9 cellular contexts compared by ENCODE assay signal in the genomic region with DNA sequence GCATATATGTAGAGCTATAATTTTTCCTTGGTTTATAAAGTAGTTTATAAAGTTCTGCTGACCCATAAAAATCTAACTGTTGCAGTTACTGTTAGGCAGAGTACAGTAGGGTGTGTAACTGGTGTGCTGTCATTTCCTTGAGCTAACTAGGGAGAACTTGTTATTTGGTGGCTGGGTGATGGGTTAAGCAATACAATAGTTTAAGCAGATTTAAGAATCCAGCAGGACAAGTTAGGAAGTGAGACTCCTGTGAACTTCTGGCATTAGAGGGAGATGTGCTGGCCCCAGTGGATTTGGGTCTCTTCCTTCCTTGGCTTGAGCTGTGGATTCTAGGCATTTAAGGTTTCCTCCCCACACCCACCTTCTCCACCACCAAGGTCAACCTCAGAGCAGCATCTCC.
"Had no signal": no experiment of that assay in that cellular context is flagged by ENCODE, and none has a peak within 500 bp of the region (broad histone marks: within the 10 kb centered on the region; RNA-seq: fewer than 3 reads in every experiment).

No MANE protein-coding gene starts in this region.

- DNase-seq: activated CD4-positive, alpha-beta memory T cell treated with anti-CD3 and anti-CD28 coated beads for 36 hours; activated naive CD4-positive, alpha-beta T cell; activated T-cell treated with anti-CD3 and anti-CD28 coated beads, Interleukin-2, amount 50 U/mL, for 1 hour; hypothalamus; naive B cell; pancreas; stimulated activated naive CD4-positive, alpha-beta T cell had no signal

- H3K27me3 ChIP-seq: neural progenitor cell, pancreas had no signal

- H3K27ac ChIP-seq: coronary artery, neural progenitor cell, pancreas had no signal

- H3K36me3 ChIP-seq: neural progenitor cell, pancreas had no signal

- H3K4me2 ChIP-seq: neural progenitor cell had no signal

- H3K9me3 ChIP-seq: pancreas had no signal

- H2AFZ ChIP-seq: neural progenitor cell had no signal

- H3K4me3 ChIP-seq: coronary artery, neural progenitor cell, pancreas had no signal

- H3K4me1 ChIP-seq: pancreas had no signal
